ENCODE assay signal across 1 cellular context in genomic region chr17:40647549-40648325, GRCh38.
TF ChIP-seq lines count a peak whose summit lies in the region.

Gene SMARCE1 (minus strand): TSS chr17:40647818. CDS start chr17:40645802, 2,016 bp downstream.

TF ChIP-seq in K562, 482 proteins besides CTCF, POLR2A, EP300 and RAD21 (continued from another document and continues in another):
- TF ChIP-seq MGA (IDR thresholded peaks at IDR 0.05), result no peak; the same call in 1 of the 2 replicates
- TF ChIP-seq BDP1 (IDR thresholded peaks at IDR 0.05; ENCODE audit: insufficient read depth, insufficient read length), result no peak
- TF ChIP-seq FOXM1 (IDR thresholded peaks at IDR 0.05; ENCODE audit: low read depth), result no peak
- 0 out of 2 replicates have a peak, but pooled peaks have one; percentile 55 for TF ChIP-seq FOXM1 (CRISPR knock-in tag; IDR thresholded peaks at IDR 0.05; ENCODE audit: low read depth)
- no peak for TF ChIP-seq ARID3A (IDR thresholded peaks at IDR 0.05; ENCODE audit: borderline replicate concordance, low read depth, low read length)
- no peak for TF ChIP-seq ZKSCAN8 (CRISPR knock-in tag; IDR thresholded peaks at IDR 0.05)
- TF ChIP-seq HNRNPL (IDR thresholded peaks at IDR 0.05; ENCODE audit: low read depth, low read length), result no peak
- no peak for TF ChIP-seq ZNF518B (CRISPR knock-in tag; IDR thresholded peaks at IDR 0.05)
- TF ChIP-seq FOXJ3 (CRISPR knock-in tag; IDR thresholded peaks at IDR 0.05), result no peak
- TF ChIP-seq ZNF609 (CRISPR knock-in tag; IDR thresholded peaks at IDR 0.05; ENCODE audit: borderline replicate concordance), result no peak
- no peak for TF ChIP-seq PKNOX1 (IDR thresholded peaks at IDR 0.05)
- TF ChIP-seq NFYB (IDR thresholded peaks at IDR 0.05; ENCODE audit: extremely low read depth, insufficient read length), result no peak
- TF ChIP-seq E2F1 (CRISPR knock-in tag; IDR thresholded peaks at IDR 0.05), result no peak
- peak; percentile 90 for TF ChIP-seq RBFOX2 (IDR thresholded peaks at IDR 0.05; ENCODE audit: low read depth, low read length)
- TF ChIP-seq CEBPG (CRISPR knock-in tag; IDR thresholded peaks at IDR 0.05), result no peak
- no peak for TF ChIP-seq CEBPG (tag; conservative IDR thresholded peaks at IDR 0.05 in 1 of 2, IDR thresholded peaks at IDR 0.05 in 1 of 2)
- no peak for TF ChIP-seq RERE (CRISPR knock-in tag; IDR thresholded peaks at IDR 0.05; ENCODE audit: borderline replicate concordance)
- no peak for TF ChIP-seq ATF7 (IDR thresholded peaks at IDR 0.05)
